In genomic region chr16:51719376-51719775, GRCh38 we compare ENCODE assay signal across 23 cellular contexts.
"Had no signal": no experiment of that assay in that cellular context is flagged by ENCODE, and none has a peak within 500 bp of the region (broad histone marks: within the 10 kb centered on the region; RNA-seq: fewer than 3 reads in every experiment).

No MANE protein-coding gene starts in this region.

- H2AFZ ChIP-seq: neural progenitor cell, parathyroid adenoma had no signal

- H3K4me2 ChIP-seq: neural progenitor cell had no signal

- ATAC-seq: effector memory CD8-positive, alpha-beta T cell; left lobe of liver; mucosa of descending colon; naive thymus-derived CD4-positive, alpha-beta T cell; right cardiac atrium; stimulated activated effector memory CD8-positive, alpha-beta T cell treated with anti-CD3 and anti-CD28 coated beads, Interleukin-12 subunit alpha, Interleukin-12 subunit beta, amount 100 ng/mL, for 72 hours had no signal

- H3K9ac ChIP-seq: neural progenitor cell, parathyroid adenoma had no signal

- H3K4me1 ChIP-seq: esophagus squamous epithelium, sigmoid colon, stomach, thyroid gland had no signal

- H3K4me3 ChIP-seq: esophagus squamous epithelium, lung, mucosa of descending colon, neural progenitor cell, sigmoid colon, stomach, thyroid gland had no signal

- H3K27me3 ChIP-seq: esophagus squamous epithelium, neural progenitor cell, sigmoid colon, stomach, thyroid gland had no signal

- H3K36me3 ChIP-seq: esophagus squamous epithelium, neural progenitor cell, sigmoid colon, stomach, thyroid gland had no signal

- H3K9me3 ChIP-seq: esophagus squamous epithelium, mucosa of descending colon, thyroid gland had no signal

- H3K27ac ChIP-seq: esophagus squamous epithelium, neural progenitor cell, parathyroid adenoma, sigmoid colon, stomach, thyroid gland had no signal

- DNase-seq: cortex of kidney; effector memory CD8-positive, alpha-beta T cell; erythroblast; esophagus squamous epithelium; foreskin melanocyte; hypothalamus; immature natural killer cell; mesenchymal stem cell; mucosa of descending colon; naive thymus-derived CD4-positive, alpha-beta T cell; right cardiac atrium; sigmoid colon; stimulated activated CD4-positive, alpha-beta T cell treated with anti-CD3 and anti-CD28 coated beads, Interleukin-2, amount 100 ng/mL, for 24 hours; stimulated activated CD4-positive, alpha-beta T cell treated with anti-CD3 and anti-CD28 coated beads, Interleukin-4, amount 100 ng/mL, for 24 hours; stimulated activated naive CD4-positive, alpha-beta T cell treated with Interleukin-2 at 50 U/mL for 16 hours; stomach; thyroid gland; trophoblast cell had no signal

- H3K79me2 ChIP-seq: parathyroid adenoma had no signal
